17 cellular contexts compared by ENCODE assay signal in the genomic region with DNA sequence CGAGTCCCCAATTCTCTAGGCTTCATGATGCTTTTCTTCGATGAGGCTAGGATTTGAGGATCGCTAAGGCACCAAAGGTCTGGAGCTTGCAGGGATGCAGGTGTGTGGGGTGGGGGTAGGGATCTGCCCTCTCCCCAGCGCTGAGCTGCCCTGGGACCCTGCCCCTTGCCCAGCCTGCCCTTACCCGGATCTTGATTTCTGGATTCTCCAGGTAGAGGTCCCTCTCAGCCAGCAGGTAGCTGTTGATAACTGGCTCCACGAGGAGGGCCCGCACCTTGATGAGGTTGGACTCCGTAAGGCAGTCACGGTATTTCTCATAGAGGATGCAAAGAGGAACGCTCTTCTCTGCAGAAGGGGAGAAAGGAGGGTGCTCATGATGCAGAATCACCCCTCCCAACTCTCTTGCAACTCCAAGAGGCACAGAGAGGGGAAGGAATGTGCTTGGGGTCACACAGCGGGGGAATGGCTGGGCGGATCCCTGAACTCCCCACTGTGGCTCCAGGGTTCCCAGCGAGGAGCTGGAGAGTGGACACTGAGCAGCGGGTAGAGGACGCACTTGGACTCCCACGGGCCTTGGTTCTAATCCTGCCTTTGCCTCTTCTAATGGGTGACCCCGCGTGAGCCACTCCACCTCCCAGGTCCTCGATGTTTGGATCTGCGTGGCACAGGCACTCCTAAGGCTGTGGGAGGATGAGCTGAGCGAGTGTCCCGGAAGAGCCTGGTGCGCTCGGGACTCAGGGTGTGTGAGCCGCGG. TPM values are rescaled to one million over a fixed set of nuclear protein-coding genes. Genes with fewer than 3 reads are reported as not detected.
DNase-seq lines count a peak whose midpoint lies in the region; ATAC-seq and TF ChIP-seq lines count a peak whose summit lies in the region.
"Had no signal": no experiment of that assay in that cellular context is flagged by ENCODE, and none has a peak within 500 bp of the region (broad histone marks: within the 10 kb centered on the region; RNA-seq: fewer than 3 reads in every experiment).

No MANE protein-coding gene starts in this region.

- H3K36me3 Mint-ChIP-seq in natural killer cell treated with Interleukin-12 subunit alpha and Interleukin-12 subunit beta and Interleukin-15 and Interleukin-18, amount 100 ng/mL, for 72 hours, result no peaks in the 10 kb centered on the region
- no peaks in the 10 kb centered on the region for H3K36me3 Mint-ChIP-seq in natural killer cell
- H3K36me3 Mint-ChIP-seq: CD14-positive monocyte had no signal

- intact Hi-C loops in natural killer cell (cut with micrococcal nuclease), result no loop called here
- intact Hi-C loops in aorta (cut with DNase I), result no loop called here

- H3K4me3 ChIP-seq in fibroblast of villous mesenchyme (ENCODE audit: low read depth, low read length) (no peak overlapping the region), neuronal stem cell (ENCODE audit: low read length in 2 of 2) (no peak overlapping the region), aorta (ENCODE audit: low read length in 2 of 2) (no peak overlapping the region), MG63 (no peak overlapping the region)
- H3K4me3 ChIP-seq: SJSA1 had no signal

- TF ChIP-seq CTCF in natural killer cell (IDR thresholded peaks at IDR 0.05) (no peak), fibroblast of villous mesenchyme (IDR thresholded peaks at IDR 0.05; ENCODE audit: insufficient read depth, low read depth, low read length) (no peak)

- H3K27me3 Mint-ChIP-seq in natural killer cell treated with Interleukin-12 subunit alpha and Interleukin-12 subunit beta and Interleukin-15 and Interleukin-18, amount 100 ng/mL, for 72 hours, result no peaks in the 10 kb centered on the region
- H3K27me3 Mint-ChIP-seq in natural killer cell (ENCODE audit: low read depth in 2 of 2), result no peaks in the 10 kb centered on the region

- no peaks in the 10 kb centered on the region for H3K79me1 ChIP-seq in neuronal stem cell (ENCODE audit: low read depth, low read length)

- H3K9ac ChIP-seq in neuronal stem cell (ENCODE audit: low read depth, low read length, poor library complexity), result no peak overlapping the region

- H2BK120ac ChIP-seq in neuronal stem cell (ENCODE audit: low read depth, low read length), result no peak overlapping the region

- no peak overlapping the region for H3K27ac Mint-ChIP-seq in natural killer cell treated with Interleukin-12 subunit alpha and Interleukin-12 subunit beta and Interleukin-15 and Interleukin-18, amount 100 ng/mL, for 72 hours
- no peak overlapping the region for H3K27ac Mint-ChIP-seq in natural killer cell

- no peak overlapping the region for H2BK12ac ChIP-seq in neuronal stem cell (ENCODE audit: low read length)

- no peaks in the 10 kb centered on the region for H3K9me3 Mint-ChIP-seq in natural killer cell treated with Interleukin-12 subunit alpha and Interleukin-12 subunit beta and Interleukin-15 and Interleukin-18, amount 100 ng/mL, for 72 hours
- H3K9me3 Mint-ChIP-seq in natural killer cell, result no peaks in the 10 kb centered on the region
- H3K9me3 Mint-ChIP-seq: CD14-positive monocyte had no signal

- H3K27me3 ChIP-seq in neuronal stem cell (ENCODE audit: control insufficient read depth in 3 of 3, insufficient read depth in 3 of 3, low read depth in 1 of 3, low read length in 3 of 3), result no peaks in the 10 kb centered on the region
- no peaks in the 10 kb centered on the region for H3K27me3 ChIP-seq in aorta (ENCODE audit: control insufficient read depth in 1 of 2, insufficient read depth in 2 of 2, low read length in 1 of 2)
- H3K27me3 ChIP-seq in MG63, result no peaks in the 10 kb centered on the region
- H3K27me3 ChIP-seq: SJSA1 had no signal

- WGBS in neuronal stem cell (ENCODE audit: extremely low coverage in 2 of 2, insufficient read length in 2 of 2, insufficient replicate concordance in 1 of 2), 2 donors, result no CpG with 5 or more reads among the region's 26 CpGs
- 90 to 93% methylated on average over 26 of the region's 26 CpGs for WGBS in aorta, 2 donors

- no peak overlapping the region for H3K4me3 Mint-ChIP-seq in natural killer cell treated with Interleukin-12 subunit alpha and Interleukin-12 subunit beta and Interleukin-15 and Interleukin-18, amount 100 ng/mL, for 72 hours
- no peak overlapping the region for H3K4me3 Mint-ChIP-seq in natural killer cell
- H3K4me3 Mint-ChIP-seq: CD14-positive monocyte had no signal

- no peak overlapping the region for H4K91ac ChIP-seq in neuronal stem cell (ENCODE audit: low read depth, low read length, poor library complexity)

- no peak overlapping the region for H3K4ac ChIP-seq in neuronal stem cell (ENCODE audit: low read length)

- H4K8ac ChIP-seq in neuronal stem cell (ENCODE audit: low read depth, low read length), result no peak overlapping the region

- H2AK5ac ChIP-seq in neuronal stem cell (ENCODE audit: low read depth, low read length), result no peak overlapping the region

- H3K9me3 ChIP-seq in neuronal stem cell (replicated peaks in 1 of 2; ENCODE audit: control insufficient read depth in 2 of 2, insufficient read depth in 1 of 2, low read depth in 1 of 2, low read length in 2 of 2), result no peaks in the 10 kb centered on the region
- H3K9me3 ChIP-seq in aorta (ENCODE audit: control insufficient read depth, low read length), result no peaks in the 10 kb centered on the region
- H3K9me3 ChIP-seq in MG63, result no peaks in the 10 kb centered on the region
- H3K9me3 ChIP-seq: SJSA1 had no signal

- H3K18ac ChIP-seq in neuronal stem cell (ENCODE audit: low read length), result peak overlapping the region; percentile 15

- H3K4me1 ChIP-seq in neuronal stem cell (ENCODE audit: control insufficient read depth in 2 of 2, insufficient read depth in 1 of 2, low read depth in 1 of 2, low read length in 2 of 2) (peaks cover 3 to 8% of the 10 kb centered on the region in 2 donors), aorta (ENCODE audit: control insufficient read depth in 1 of 2, insufficient read depth in 2 of 2, low read length in 2 of 2) (peaks cover 0 to 2% of the 10 kb centered on the region in 2 donors)

- no peak for ATAC-seq in natural killer cell treated with Interleukin-12 subunit alpha and Interleukin-12 subunit beta and Interleukin-15 and Interleukin-18, amount 100 ng/mL, for 72 hours
- ATAC-seq in natural killer cell (no peak), aorta (ENCODE audit: low FRiP score) (no peak)

- no peak overlapping the region for H2BK15ac ChIP-seq in neuronal stem cell (ENCODE audit: low read length)

- no peak overlapping the region for H3K23ac ChIP-seq in neuronal stem cell (ENCODE audit: low read depth, low read length, poor library complexity)

- H3K27ac ChIP-seq in neuronal stem cell (replicated peaks; ENCODE audit: low read length) (no peak overlapping the region), aorta (ENCODE audit: low read depth in 1 of 2, low read length in 2 of 2) (no peak overlapping the region)
- H3K27ac ChIP-seq: SJSA1 had no signal

- peaks cover 6 to 7% of the 10 kb centered on the region in 2 donors for H3K4me1 Mint-ChIP-seq in natural killer cell treated with Interleukin-12 subunit alpha and Interleukin-12 subunit beta and Interleukin-15 and Interleukin-18, amount 100 ng/mL, for 72 hours (ENCODE audit: low read depth in 2 of 2)
- peaks cover 0 to 6% of the 10 kb centered on the region in 2 donors for H3K4me1 Mint-ChIP-seq in natural killer cell

- H2AFZ ChIP-seq in neuronal stem cell (ENCODE audit: low read length), result no peak overlapping the region

- H3K4me2 ChIP-seq in neuronal stem cell (ENCODE audit: insufficient read depth, low read length, poor library complexity, severe bottlenecking), result no peak overlapping the region

- DNase-seq in natural killer cell treated with Interleukin-12 subunit alpha and Interleukin-12 subunit beta and Interleukin-15 and Interleukin-18, amount 100 ng/mL, for 72 hours (ENCODE audit: low spot score), result peak; percentile 20
- DNase-seq in natural killer cell (no peak), fibroblast of villous mesenchyme (ENCODE audit: low read depth) (peak; percentile 17), neuronal stem cell (ENCODE audit: low spot score) (no peak), aorta (peak; percentile 31 to 61), NCI-H345 treated with DMSO at 0.1 percent for 48 hours (lab: John Stamatoyannopoulos, UW; ENCODE audit: unreplicated experiment) (no peak), MG63 (no peak), GF-D8 (lab: John Stamatoyannopoulos, UW) (no peak)
- DNase-seq: DMS153; NCI-H1105 treated with DMSO at 0.1 percent for 48 hours; NCI-H187; NCI-H446; NK-92 treated with Interleukin-12 subunit alpha and Interleukin-12 subunit beta, amount 100 ng/mL, for 24 hours; RPMI8226 had no signal

- H3K36me3 ChIP-seq in neuronal stem cell (replicated peaks in 1 of 2; ENCODE audit: control insufficient read depth in 2 of 2, insufficient read depth in 2 of 2, low read length in 2 of 2) (no peaks in the 10 kb centered on the region), aorta (ENCODE audit: control insufficient read depth in 1 of 2, insufficient read depth in 2 of 2, low read length in 1 of 2) (no peaks in the 10 kb centered on the region), MG63 (peaks cover 42% of the 10 kb centered on the region)

- peak overlapping the region; percentile 42 for H3K14ac ChIP-seq in neuronal stem cell (ENCODE audit: low read length)

- H2BK5ac ChIP-seq in neuronal stem cell (ENCODE audit: low read length), result no peak overlapping the region

RNA-seq across cellular contexts. Expression of a gene that starts 32.7 kb away (rescaled TPM):
- total RNA-seq in natural killer cell treated with Interleukin-12 subunit alpha and Interleukin-12 subunit beta and Interleukin-15 and Interleukin-18, amount 100 ng/mL, for 72 hours, result 1 to 10 TPM in 1 of 2 donors, under 1 TPM in 1; 0.81 to 2.4 TPM
- total RNA-seq in natural killer cell, result under 1 TPM in 2 of 3 donors, not detected in 1; 0.33 TPM
- total RNA-seq in fibroblast of villous mesenchyme, result 1,041 and 2,020 TPM in 2 replicates
- polyA plus RNA-seq in neuronal stem cell (2013, experiment 1 of 2), result 0.46 TPM
- 0.39 TPM for polyA plus RNA-seq in neuronal stem cell (2013, experiment 2 of 2)
- 100 to 1,000 TPM; 449 to 561 TPM for total RNA-seq in aorta
- 100 to 1,000 TPM in 1 of 2 donors, 10 to 100 TPM in 1; 44.2 to 193 TPM for polyA plus RNA-seq in aorta
- total RNA-seq in MG63 (2014; rRNA removed; shearing (Covaris generic); ENCODE audit: low replicate concordance), result 82.5 and 111 TPM in 2 replicates
- total RNA-seq: OCI-LY7 had no signal

Comparison
In these comparisons a context has a peak if more than half of its experiments do, and no peak if none do; other contexts are left out.
1. DNase-seq: peak in natural killer cell treated with Interleukin-12 subunit alpha and Interleukin-12 subunit beta and Interleukin-15 and Interleukin-18, amount 100 ng/mL, for 72 hours (single experiment), fibroblast of villous mesenchyme (single experiment) and aorta (2 of 2); none in natural killer cell (single experiment), neuronal stem cell (single experiment), NCI-H345 treated with DMSO at 0.1 percent for 48 hours (single experiment), MG63 (single experiment) and GF-D8 (single experiment).
2. RNA of a gene that starts 32.7 kb away (total RNA-seq): 1,041 to 2,020 TPM in fibroblast of villous mesenchyme, 449 to 561 TPM in aorta and 82.5 to 111 TPM in MG63; 0.81 to 2.4 TPM in natural killer cell treated with Interleukin-12 subunit alpha and Interleukin-12 subunit beta and Interleukin-15 and Interleukin-18, amount 100 ng/mL, for 72 hours and 0.33 TPM in natural killer cell; every median in the first group is over 10 times any median in the second.